ENCODE assay signal across 1 cellular context in the genomic region with DNA sequence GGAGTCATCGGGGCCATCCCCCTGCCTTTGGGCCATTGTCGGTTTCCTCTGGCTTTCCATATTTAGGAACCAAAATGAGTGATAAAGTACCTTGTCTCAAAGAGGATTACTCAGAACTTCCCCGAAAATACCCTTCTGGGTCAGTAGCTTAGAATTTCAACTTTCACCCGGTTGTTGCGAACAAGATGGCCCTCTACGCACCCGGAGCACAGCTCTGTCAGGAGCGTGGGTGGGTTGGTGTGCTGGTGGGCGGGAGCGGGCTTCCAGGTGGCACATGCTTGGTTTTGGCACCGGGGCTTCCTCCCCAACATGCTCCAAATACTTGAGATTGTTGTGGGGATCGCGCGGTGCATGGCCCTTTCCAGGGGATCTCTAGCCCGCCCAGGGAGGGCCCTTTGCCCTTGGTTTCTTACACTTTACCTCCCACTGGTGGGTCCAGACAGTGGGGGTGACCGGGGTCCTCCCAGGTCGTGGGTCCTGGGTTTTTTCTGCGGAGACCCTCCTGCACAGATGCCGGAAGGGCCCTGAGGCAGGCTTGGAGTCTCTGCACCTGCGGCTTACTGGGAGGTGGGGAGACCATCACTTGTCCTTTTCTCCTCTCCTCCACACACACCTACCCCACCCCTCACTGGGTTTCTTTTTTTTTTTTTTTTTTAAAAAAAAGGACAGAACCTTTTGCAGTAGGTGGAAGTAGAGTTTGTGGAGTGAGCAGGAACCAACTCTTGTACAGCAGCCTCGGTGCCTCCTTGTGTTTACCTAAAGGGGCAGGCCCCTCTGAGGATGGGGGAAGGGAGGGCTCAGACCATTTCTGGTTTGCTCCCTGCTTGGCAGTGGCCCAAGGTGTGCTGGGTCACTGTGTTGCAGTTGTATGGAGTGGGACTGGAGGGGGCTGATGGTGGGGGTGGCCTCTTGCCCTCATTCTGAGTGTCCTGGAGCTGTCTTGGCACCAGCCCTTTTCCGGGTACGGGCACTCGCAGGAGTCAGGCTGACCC.
A peak's percentile ranks its signal among the peaks of the same experiment; 100 is the strongest.
TF ChIP-seq lines count a peak whose summit lies in the region.

No MANE protein-coding gene starts in this region.

TF ChIP-seq in HepG2, 621 proteins besides CTCF, POLR2A, EP300 and RAD21 (continued from another document and continues in another):
- TF ChIP-seq, protein P1, sequence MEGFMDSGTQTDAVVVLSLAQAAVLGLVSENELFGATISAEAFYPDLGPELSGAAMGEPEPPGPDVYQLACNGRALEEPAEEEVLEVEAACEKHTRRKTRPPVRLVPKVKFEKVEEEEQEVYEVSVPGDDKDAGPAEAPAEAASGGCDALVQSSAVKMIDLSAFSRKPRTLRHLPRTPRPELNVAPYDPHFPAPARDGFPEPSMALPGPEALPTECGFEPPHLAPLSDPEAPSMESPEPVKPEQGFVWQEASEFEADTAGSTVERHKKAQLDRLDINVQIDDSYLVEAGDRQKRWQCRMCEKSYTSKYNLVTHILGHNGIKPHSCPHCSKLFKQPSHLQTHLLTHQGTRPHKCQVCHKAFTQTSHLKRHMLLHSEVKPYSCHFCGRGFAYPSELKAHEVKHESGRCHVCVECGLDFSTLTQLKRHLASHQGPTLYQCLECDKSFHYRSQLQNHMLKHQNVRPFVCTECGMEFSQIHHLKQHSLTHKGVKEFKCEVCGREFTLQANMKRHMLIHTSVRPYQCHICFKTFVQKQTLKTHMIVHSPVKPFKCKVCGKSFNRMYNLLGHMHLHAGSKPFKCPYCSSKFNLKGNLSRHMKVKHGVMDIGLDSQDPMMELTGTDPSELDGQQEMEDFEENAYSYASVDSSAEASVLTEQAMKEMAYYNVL (CRISPR knock-in tag; IDR thresholded peaks at IDR 0.05; ENCODE audit: borderline replicate concordance) = no peak
- TF ChIP-seq NCOA2 (CRISPR knock-in tag; IDR thresholded peaks at IDR 0.05) (peak; percentile 19; the same call in 1 of the 2 replicates), ZNF557 (CRISPR knock-in tag; IDR thresholded peaks at IDR 0.05) (no peak), SRF (IDR thresholded peaks at IDR 0.05; ENCODE audit: low read depth, low read length) (peak; percentile 55; the same call in 1 of the 2 replicates), ZNF331 (CRISPR knock-in tag; IDR thresholded peaks at IDR 0.05) (peak; percentile 39; the same call in 1 of the 2 replicates), NFRKB (IDR thresholded peaks at IDR 0.05) (no peak), PITX1 (CRISPR knock-in tag; IDR thresholded peaks at IDR 0.05) (no peak), SMC3 (IDR thresholded peaks at IDR 0.05; ENCODE audit: low read length) (no peak), CREB1 (IDR thresholded peaks at IDR 0.05) (no peak), CREB1 (CRISPR knock-in tag; IDR thresholded peaks at IDR 0.05) (no peak), MAFK (conservative IDR thresholded peaks at IDR 0.05 in 1 of 2, IDR thresholded peaks at IDR 0.05 in 1 of 2; ENCODE audit: low read length in 2 of 2) (no peak), IKZF4 (CRISPR knock-in tag; IDR thresholded peaks at IDR 0.05; ENCODE audit: borderline replicate concordance, low read depth, not compliant biosample characterization) (no peak), ZNF720 (CRISPR knock-in tag; IDR thresholded peaks at IDR 0.05) (no peak), ZNF672 (CRISPR knock-in tag; IDR thresholded peaks at IDR 0.05) (peak; percentile 96), ZNF20 (CRISPR knock-in tag; IDR thresholded peaks at IDR 0.05) (no peak), SIX1 (CRISPR knock-in tag; IDR thresholded peaks at IDR 0.05; ENCODE audit: borderline replicate concordance) (no peak), STAG1 (CRISPR knock-in tag; IDR thresholded peaks at IDR 0.05) (no peak), HNRNPK (IDR thresholded peaks at IDR 0.05; ENCODE audit: low read depth, low read length, poor library complexity, severe bottlenecking) (no peak), PAF1 (CRISPR knock-in tag; IDR thresholded peaks at IDR 0.05) (no peak), BORCS8-MEF2B (CRISPR knock-in tag; IDR thresholded peaks at IDR 0.05) (no peak), ARNT2 (CRISPR knock-in tag; IDR thresholded peaks at IDR 0.05; ENCODE audit: low read depth) (no peak), RXRB (CRISPR knock-in tag; IDR thresholded peaks at IDR 0.05; ENCODE audit: borderline replicate concordance) (peak; percentile 68; the same call in 1 of the 2 replicates), ZNF441 (CRISPR knock-in tag; IDR thresholded peaks at IDR 0.05; ENCODE audit: borderline replicate concordance) (no peak), ZNF7 (CRISPR knock-in tag; IDR thresholded peaks at IDR 0.05) (no peak)
- TF ChIP-seq, protein P2, sequence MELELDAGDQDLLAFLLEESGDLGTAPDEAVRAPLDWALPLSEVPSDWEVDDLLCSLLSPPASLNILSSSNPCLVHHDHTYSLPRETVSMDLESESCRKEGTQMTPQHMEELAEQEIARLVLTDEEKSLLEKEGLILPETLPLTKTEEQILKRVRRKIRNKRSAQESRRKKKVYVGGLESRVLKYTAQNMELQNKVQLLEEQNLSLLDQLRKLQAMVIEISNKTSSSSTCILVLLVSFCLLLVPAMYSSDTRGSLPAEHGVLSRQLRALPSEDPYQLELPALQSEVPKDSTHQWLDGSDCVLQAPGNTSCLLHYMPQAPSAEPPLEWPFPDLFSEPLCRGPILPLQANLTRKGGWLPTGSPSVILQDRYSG (CRISPR knock-in tag; IDR thresholded peaks at IDR 0.05) = no peak
- TF ChIP-seq, protein P3, sequence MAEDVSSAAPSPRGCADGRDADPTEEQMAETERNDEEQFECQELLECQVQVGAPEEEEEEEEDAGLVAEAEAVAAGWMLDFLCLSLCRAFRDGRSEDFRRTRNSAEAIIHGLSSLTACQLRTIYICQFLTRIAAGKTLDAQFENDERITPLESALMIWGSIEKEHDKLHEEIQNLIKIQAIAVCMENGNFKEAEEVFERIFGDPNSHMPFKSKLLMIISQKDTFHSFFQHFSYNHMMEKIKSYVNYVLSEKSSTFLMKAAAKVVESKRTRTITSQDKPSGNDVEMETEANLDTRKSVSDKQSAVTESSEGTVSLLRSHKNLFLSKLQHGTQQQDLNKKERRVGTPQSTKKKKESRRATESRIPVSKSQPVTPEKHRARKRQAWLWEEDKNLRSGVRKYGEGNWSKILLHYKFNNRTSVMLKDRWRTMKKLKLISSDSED (CRISPR knock-in tag; IDR thresholded peaks at IDR 0.05) = no peak
- TF ChIP-seq, protein P4, sequence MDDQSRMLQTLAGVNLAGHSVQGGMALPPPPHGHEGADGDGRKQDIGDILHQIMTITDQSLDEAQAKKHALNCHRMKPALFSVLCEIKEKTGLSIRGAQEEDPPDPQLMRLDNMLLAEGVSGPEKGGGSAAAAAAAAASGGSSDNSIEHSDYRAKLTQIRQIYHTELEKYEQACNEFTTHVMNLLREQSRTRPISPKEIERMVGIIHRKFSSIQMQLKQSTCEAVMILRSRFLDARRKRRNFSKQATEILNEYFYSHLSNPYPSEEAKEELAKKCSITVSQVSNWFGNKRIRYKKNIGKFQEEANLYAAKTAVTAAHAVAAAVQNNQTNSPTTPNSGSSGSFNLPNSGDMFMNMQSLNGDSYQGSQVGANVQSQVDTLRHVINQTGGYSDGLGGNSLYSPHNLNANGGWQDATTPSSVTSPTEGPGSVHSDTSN (CRISPR knock-in tag; IDR thresholded peaks at IDR 0.05; ENCODE audit: borderline replicate concordance) = no peak
- TF ChIP-seq, protein P5, sequence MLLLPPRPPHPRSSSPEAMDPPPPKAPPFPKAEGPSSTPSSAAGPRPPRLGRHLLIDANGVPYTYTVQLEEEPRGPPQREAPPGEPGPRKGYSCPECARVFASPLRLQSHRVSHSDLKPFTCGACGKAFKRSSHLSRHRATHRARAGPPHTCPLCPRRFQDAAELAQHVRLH (CRISPR knock-in tag; IDR thresholded peaks at IDR 0.05; ENCODE audit: borderline replicate concordance, low read depth) = no peak
- TF ChIP-seq, protein P6, sequence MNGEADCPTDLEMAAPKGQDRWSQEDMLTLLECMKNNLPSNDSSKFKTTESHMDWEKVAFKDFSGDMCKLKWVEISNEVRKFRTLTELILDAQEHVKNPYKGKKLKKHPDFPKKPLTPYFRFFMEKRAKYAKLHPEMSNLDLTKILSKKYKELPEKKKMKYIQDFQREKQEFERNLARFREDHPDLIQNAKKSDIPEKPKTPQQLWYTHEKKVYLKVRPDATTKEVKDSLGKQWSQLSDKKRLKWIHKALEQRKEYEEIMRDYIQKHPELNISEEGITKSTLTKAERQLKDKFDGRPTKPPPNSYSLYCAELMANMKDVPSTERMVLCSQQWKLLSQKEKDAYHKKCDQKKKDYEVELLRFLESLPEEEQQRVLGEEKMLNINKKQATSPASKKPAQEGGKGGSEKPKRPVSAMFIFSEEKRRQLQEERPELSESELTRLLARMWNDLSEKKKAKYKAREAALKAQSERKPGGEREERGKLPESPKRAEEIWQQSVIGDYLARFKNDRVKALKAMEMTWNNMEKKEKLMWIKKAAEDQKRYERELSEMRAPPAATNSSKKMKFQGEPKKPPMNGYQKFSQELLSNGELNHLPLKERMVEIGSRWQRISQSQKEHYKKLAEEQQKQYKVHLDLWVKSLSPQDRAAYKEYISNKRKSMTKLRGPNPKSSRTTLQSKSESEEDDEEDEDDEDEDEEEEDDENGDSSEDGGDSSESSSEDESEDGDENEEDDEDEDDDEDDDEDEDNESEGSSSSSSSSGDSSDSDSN (CRISPR knock-in tag; IDR thresholded peaks at IDR 0.05) = 0 out of 2 replicates have a peak, but pooled peaks have one; percentile 11
- TF ChIP-seq, protein P7, sequence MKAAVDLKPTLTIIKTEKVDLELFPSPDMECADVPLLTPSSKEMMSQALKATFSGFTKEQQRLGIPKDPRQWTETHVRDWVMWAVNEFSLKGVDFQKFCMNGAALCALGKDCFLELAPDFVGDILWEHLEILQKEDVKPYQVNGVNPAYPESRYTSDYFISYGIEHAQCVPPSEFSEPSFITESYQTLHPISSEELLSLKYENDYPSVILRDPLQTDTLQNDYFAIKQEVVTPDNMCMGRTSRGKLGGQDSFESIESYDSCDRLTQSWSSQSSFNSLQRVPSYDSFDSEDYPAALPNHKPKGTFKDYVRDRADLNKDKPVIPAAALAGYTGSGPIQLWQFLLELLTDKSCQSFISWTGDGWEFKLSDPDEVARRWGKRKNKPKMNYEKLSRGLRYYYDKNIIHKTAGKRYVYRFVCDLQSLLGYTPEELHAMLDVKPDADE (CRISPR knock-in tag; IDR thresholded peaks at IDR 0.05) = no peak
- TF ChIP-seq, protein P8, sequence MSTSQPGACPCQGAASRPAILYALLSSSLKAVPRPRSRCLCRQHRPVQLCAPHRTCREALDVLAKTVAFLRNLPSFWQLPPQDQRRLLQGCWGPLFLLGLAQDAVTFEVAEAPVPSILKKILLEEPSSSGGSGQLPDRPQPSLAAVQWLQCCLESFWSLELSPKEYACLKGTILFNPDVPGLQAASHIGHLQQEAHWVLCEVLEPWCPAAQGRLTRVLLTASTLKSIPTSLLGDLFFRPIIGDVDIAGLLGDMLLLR (CRISPR knock-in tag; IDR thresholded peaks at IDR 0.05) = no peak
- TF ChIP-seq, protein P9, sequence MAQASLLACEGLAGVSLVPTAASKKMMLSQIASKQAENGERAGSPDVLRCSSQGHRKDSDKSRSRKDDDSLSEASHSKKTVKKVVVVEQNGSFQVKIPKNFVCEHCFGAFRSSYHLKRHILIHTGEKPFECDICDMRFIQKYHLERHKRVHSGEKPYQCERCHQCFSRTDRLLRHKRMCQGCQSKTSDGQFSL (CRISPR knock-in tag; IDR thresholded peaks at IDR 0.05) = no peak
- TF ChIP-seq, protein P10, sequence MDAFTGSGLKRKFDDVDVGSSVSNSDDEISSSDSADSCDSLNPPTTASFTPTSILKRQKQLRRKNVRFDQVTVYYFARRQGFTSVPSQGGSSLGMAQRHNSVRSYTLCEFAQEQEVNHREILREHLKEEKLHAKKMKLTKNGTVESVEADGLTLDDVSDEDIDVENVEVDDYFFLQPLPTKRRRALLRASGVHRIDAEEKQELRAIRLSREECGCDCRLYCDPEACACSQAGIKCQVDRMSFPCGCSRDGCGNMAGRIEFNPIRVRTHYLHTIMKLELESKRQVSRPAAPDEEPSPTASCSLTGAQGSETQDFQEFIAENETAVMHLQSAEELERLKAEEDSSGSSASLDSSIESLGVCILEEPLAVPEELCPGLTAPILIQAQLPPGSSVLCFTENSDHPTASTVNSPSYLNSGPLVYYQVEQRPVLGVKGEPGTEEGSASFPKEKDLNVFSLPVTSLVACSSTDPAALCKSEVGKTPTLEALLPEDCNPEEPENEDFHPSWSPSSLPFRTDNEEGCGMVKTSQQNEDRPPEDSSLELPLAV (CRISPR knock-in tag; conservative IDR thresholded peaks at IDR 0.05; ENCODE audit: low read depth) = no peak
- TF ChIP-seq, protein P11, sequence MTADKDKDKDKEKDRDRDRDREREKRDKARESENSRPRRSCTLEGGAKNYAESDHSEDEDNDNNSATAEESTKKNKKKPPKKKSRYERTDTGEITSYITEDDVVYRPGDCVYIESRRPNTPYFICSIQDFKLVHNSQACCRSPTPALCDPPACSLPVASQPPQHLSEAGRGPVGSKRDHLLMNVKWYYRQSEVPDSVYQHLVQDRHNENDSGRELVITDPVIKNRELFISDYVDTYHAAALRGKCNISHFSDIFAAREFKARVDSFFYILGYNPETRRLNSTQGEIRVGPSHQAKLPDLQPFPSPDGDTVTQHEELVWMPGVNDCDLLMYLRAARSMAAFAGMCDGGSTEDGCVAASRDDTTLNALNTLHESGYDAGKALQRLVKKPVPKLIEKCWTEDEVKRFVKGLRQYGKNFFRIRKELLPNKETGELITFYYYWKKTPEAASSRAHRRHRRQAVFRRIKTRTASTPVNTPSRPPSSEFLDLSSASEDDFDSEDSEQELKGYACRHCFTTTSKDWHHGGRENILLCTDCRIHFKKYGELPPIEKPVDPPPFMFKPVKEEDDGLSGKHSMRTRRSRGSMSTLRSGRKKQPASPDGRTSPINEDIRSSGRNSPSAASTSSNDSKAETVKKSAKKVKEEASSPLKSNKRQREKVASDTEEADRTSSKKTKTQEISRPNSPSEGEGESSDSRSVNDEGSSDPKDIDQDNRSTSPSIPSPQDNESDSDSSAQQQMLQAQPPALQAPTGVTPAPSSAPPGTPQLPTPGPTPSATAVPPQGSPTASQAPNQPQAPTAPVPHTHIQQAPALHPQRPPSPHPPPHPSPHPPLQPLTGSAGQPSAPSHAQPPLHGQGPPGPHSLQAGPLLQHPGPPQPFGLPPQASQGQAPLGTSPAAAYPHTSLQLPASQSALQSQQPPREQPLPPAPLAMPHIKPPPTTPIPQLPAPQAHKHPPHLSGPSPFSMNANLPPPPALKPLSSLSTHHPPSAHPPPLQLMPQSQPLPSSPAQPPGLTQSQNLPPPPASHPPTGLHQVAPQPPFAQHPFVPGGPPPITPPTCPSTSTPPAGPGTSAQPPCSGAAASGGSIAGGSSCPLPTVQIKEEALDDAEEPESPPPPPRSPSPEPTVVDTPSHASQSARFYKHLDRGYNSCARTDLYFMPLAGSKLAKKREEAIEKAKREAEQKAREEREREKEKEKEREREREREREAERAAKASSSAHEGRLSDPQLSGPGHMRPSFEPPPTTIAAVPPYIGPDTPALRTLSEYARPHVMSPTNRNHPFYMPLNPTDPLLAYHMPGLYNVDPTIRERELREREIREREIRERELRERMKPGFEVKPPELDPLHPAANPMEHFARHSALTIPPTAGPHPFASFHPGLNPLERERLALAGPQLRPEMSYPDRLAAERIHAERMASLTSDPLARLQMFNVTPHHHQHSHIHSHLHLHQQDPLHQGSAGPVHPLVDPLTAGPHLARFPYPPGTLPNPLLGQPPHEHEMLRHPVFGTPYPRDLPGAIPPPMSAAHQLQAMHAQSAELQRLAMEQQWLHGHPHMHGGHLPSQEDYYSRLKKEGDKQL (CRISPR knock-in tag; IDR thresholded peaks at IDR 0.05; ENCODE audit: low read depth) = no peak
- TF ChIP-seq, protein P12, sequence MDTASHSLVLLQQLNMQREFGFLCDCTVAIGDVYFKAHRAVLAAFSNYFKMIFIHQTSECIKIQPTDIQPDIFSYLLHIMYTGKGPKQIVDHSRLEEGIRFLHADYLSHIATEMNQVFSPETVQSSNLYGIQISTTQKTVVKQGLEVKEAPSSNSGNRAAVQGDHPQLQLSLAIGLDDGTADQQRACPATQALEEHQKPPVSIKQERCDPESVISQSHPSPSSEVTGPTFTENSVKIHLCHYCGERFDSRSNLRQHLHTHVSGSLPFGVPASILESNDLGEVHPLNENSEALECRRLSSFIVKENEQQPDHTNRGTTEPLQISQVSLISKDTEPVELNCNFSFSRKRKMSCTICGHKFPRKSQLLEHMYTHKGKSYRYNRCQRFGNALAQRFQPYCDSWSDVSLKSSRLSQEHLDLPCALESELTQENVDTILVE (CRISPR knock-in tag; IDR thresholded peaks at IDR 0.05) = no peak
